In the genomic region with DNA sequence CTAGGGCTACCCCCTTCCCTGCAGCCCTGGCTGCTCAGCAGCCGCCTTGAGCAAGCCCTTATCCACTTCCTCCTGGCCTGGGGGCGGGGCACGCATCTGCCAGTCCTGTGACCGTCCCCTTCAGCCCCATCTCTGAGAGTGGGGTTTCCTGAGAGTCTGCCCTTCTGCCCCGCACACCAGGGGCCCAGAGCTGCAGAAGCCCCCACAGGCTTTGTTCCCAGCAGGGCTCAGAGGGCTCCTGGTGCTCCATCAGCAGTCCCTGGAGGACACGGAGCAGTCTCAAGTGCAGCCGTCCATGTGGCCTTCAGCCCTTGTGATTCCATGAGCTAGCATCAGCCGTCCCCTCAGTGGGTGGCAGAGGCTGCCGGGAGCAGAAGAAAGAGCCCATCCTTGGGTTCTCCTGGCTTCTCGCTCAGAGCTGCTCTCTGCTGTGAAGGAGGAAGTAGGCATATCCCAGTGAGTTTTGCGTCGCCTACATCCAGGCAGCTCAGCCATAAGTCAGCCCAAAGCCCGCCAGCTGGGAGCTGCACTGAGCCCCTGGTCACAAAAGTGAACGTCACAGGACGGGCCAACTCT, we compare ENCODE assay signal across 11 cellular contexts. TPM values are rescaled to one million over a fixed set of nuclear protein-coding genes. Genes with fewer than 3 reads are reported as not detected.
DNase-seq lines count a peak whose midpoint lies in the region; ATAC-seq and TF ChIP-seq lines count a peak whose summit lies in the region.
"Had no signal": no experiment of that assay in that cellular context is flagged by ENCODE, and none has a peak within 500 bp of the region (broad histone marks: within the 10 kb centered on the region; RNA-seq: fewer than 3 reads in every experiment).

No MANE protein-coding gene starts in this region.

- peak overlapping the region; percentile 67 for H3K27ac ChIP-seq in lower lobe of right lung
- H3K27ac ChIP-seq in upper lobe of right lung, result peak overlapping the region; percentile 13
- H3K27ac ChIP-seq: SK-N-MC had no signal

- H3K4me1 ChIP-seq in lower lobe of right lung (peaks cover 69% of the 10 kb centered on the region), upper lobe of right lung (peaks cover 34% of the 10 kb centered on the region)

- H3K9me3 Mint-ChIP-seq in activated CD8-positive, alpha-beta memory T cell treated with anti-CD3 and anti-CD28 coated beads, Interleukin-2, amount 10 ng/mL, durations not matched to agents 7 days and 5 days (ENCODE audit: low read depth), result no peaks in the 10 kb centered on the region
- H3K9me3 Mint-ChIP-seq: activated T-helper 1 cell treated with anti-CD3 and anti-CD28 coated beads, Interleukin-12 subunit alpha, Interleukin-12 subunit beta, Interleukin-2, Interleukin-4 antibody, amounts not matched to agents 30 ng/mL and 10 ng/mL and 1 ng/mL, durations not matched to agents 14 hours and 24 hours and 36 hours had no signal

- no peaks in the 10 kb centered on the region for H3K27me3 Mint-ChIP-seq in activated CD8-positive, alpha-beta memory T cell treated with anti-CD3 and anti-CD28 coated beads, Interleukin-2, amount 10 ng/mL, durations not matched to agents 7 days and 5 days

- H3K27me3 ChIP-seq in lower lobe of right lung (ENCODE audit: low read depth), result no peaks in the 10 kb centered on the region
- H3K27me3 ChIP-seq in upper lobe of right lung, result no peaks in the 10 kb centered on the region

- peaks cover under 1% of the 10 kb centered on the region for H3K36me3 ChIP-seq in lower lobe of right lung
- no peaks in the 10 kb centered on the region for H3K36me3 ChIP-seq in upper lobe of right lung

- ATAC-seq in activated CD8-positive, alpha-beta memory T cell treated with anti-CD3 and anti-CD28 coated beads, Interleukin-2, amount 10 ng/mL, durations not matched to agents 7 days and 5 days, result peak; percentile 57
- peak; percentile 77 to 85 for ATAC-seq in lower lobe of right lung
- peak; percentile 91 for ATAC-seq in upper lobe of right lung

- H3K27ac Mint-ChIP-seq in activated CD8-positive, alpha-beta memory T cell treated with anti-CD3 and anti-CD28 coated beads, Interleukin-2, amount 10 ng/mL, durations not matched to agents 7 days and 5 days, result no peak overlapping the region
- H3K27ac Mint-ChIP-seq: activated T-helper 1 cell treated with anti-CD3 and anti-CD28 coated beads, Interleukin-12 subunit alpha, Interleukin-12 subunit beta, Interleukin-2, Interleukin-4 antibody, amounts not matched to agents 30 ng/mL and 10 ng/mL and 1 ng/mL, durations not matched to agents 14 hours and 24 hours and 36 hours had no signal

- TF ChIP-seq CTCF in lower lobe of right lung (IDR thresholded peaks at IDR 0.05) (no peak), upper lobe of right lung (IDR thresholded peaks at IDR 0.05) (no peak)

- H3K4me3 Mint-ChIP-seq in activated CD8-positive, alpha-beta memory T cell treated with anti-CD3 and anti-CD28 coated beads, Interleukin-2, amount 10 ng/mL, durations not matched to agents 7 days and 5 days, result no peak overlapping the region
- H3K4me3 Mint-ChIP-seq: activated T-helper 1 cell treated with anti-CD3 and anti-CD28 coated beads, Interleukin-12 subunit alpha, Interleukin-12 subunit beta, Interleukin-2, Interleukin-4 antibody, amounts not matched to agents 30 ng/mL and 10 ng/mL and 1 ng/mL, durations not matched to agents 14 hours and 24 hours and 36 hours had no signal

- intact Hi-C loops in lower lobe of right lung (cut with DNase I) (no loop called here), upper lobe of right lung (cut with DNase I) (no loop called here)

- H3K4me1 Mint-ChIP-seq in activated CD8-positive, alpha-beta memory T cell treated with anti-CD3 and anti-CD28 coated beads, Interleukin-2, amount 10 ng/mL, durations not matched to agents 7 days and 5 days, result peaks cover 52% of the 10 kb centered on the region

- DNase-seq in activated CD8-positive, alpha-beta memory T cell treated with anti-CD3 and anti-CD28 coated beads, Interleukin-2, amount 10 ng/mL, durations not matched to agents 7 days and 5 days, result peak; percentile 54
- no peak for DNase-seq in activated CD8-positive, alpha-beta memory T cell treated with anti-CD3 and anti-CD28 coated beads, Interleukin-2, amount 50 U/mL, for 48 hours
- DNase-seq in activated gamma-delta T cell treated with anti-CD3 and anti-CD28 coated beads, Interleukin-2, amount 50 U/mL, for 16 hours (ENCODE audit: low read depth), result peak; percentile 2
- DNase-seq in lower lobe of right lung (peak; percentile 84), upper lobe of right lung (peak; percentile 87), 8988T (no peak), SW480 (ENCODE audit: low spot score) (no peak), NCI-H187 (lab: John Stamatoyannopoulos, UW) (no peak)
- DNase-seq: stimulated activated CD4-positive, alpha-beta T cell treated with anti-CD3 and anti-CD28 coated beads, Interleukin-2, amount 100 ng/mL, for 24 hours had no signal

- H3K4me3 ChIP-seq in lower lobe of right lung (no peak overlapping the region), upper lobe of right lung (no peak overlapping the region)
- H3K4me3 ChIP-seq: SK-N-MC had no signal

- H3K36me3 Mint-ChIP-seq in activated CD8-positive, alpha-beta memory T cell treated with anti-CD3 and anti-CD28 coated beads, Interleukin-2, amount 10 ng/mL, durations not matched to agents 7 days and 5 days, result peaks cover 27% of the 10 kb centered on the region

- H3K9me3 ChIP-seq in lower lobe of right lung (no peaks in the 10 kb centered on the region), upper lobe of right lung (no peaks in the 10 kb centered on the region)

- CTCF ChIA-PET in activated CD8-positive, alpha-beta memory T cell treated with anti-CD3 and anti-CD28 coated beads, Interleukin-2, amount 10 ng/mL, durations not matched to agents 7 days and 5 days (lab: Charles Lee), result interaction anchor here (0.9 to 1.2 kb wide), 2 partner anchors 34 to 92 kb away, joined by 3 to 4 read pairs; no protein-coding TSS in a partner anchor

RNA-seq across cellular contexts. Expression of gene MYO9B, which starts 16.3 kb away (rescaled TPM):
- 100 to 1,000 TPM; 280 to 356 TPM for total RNA-seq in activated CD8-positive, alpha-beta memory T cell treated with anti-CD3 and anti-CD28 coated beads, Interleukin-2, amount 10 ng/mL, durations not matched to agents 7 days and 5 days
- 205 TPM for total RNA-seq in lower lobe of right lung
- total RNA-seq in upper lobe of right lung, result 137 TPM

RNA-seq across cellular contexts. Expression of gene HAUS8, which starts 16.6 kb away (rescaled TPM):
- total RNA-seq in activated CD8-positive, alpha-beta memory T cell treated with anti-CD3 and anti-CD28 coated beads, Interleukin-2, amount 10 ng/mL, durations not matched to agents 7 days and 5 days, result 10 to 100 TPM; 62.1 to 73.0 TPM
- total RNA-seq in lower lobe of right lung, result 9.1 TPM
- total RNA-seq in upper lobe of right lung, result 8.1 TPM

Comparison
In these comparisons a context has a peak if more than half of its experiments do, and no peak if none do; other contexts are left out.
1. DNase-seq: peak in activated CD8-positive, alpha-beta memory T cell treated with anti-CD3 and anti-CD28 coated beads, Interleukin-2, amount 10 ng/mL, durations not matched to agents 7 days and 5 days (single experiment), activated gamma-delta T cell treated with anti-CD3 and anti-CD28 coated beads, Interleukin-2, amount 50 U/mL, for 16 hours (single experiment), lower lobe of right lung (single experiment) and upper lobe of right lung (single experiment); none in activated CD8-positive, alpha-beta memory T cell treated with anti-CD3 and anti-CD28 coated beads, Interleukin-2, amount 50 U/mL, for 48 hours (single experiment), 8988T (single experiment), SW480 (single experiment) and NCI-H187 (0 of 2).
2. Peak in every context shown above with its lines, with median percentiles within 50 percentile points of each other: ATAC-seq.